ENCODE assay signal across 1 cellular context in the genomic region with DNA sequence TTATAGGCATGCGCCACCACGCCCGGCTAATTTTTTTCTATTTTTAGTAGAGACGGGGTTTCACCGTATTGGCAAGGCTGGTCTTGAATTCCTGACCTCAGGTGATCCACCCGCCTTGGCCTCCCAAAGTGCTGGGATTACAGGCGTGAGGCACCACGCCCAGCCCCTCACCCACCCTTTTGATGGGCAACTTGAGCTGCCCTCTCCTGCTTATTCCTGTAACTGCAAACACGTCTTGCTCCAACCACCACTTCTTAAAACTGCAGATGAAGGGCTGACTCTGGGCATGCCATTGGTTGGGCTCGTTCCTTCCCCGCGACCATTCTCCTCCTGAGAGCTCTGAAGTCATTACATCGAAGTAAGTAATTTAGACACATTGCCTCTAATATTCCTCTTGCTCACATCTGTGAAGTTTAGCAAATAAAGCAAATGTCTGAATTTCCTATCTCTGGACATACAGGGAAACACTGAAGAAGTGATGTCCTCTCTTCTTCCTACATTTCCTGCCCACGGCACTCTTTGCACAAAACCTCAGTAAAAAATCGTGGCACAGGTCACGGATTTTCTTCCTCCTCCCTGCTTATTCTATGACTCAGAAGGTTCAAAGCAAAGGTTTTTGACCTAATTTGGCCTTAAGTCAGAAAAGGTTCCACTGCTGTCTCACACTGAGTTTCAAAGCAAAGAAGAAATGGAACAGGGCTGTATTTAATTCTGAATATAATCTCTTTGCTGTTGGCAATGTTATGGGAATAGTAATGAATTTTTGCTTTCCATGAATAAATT.
TF ChIP-seq lines count a peak whose summit lies in the region.

No MANE protein-coding gene starts in this region.

TF ChIP-seq in K562, 482 proteins besides CTCF, POLR2A, EP300 and RAD21 (continued from another document):
- TF ChIP-seq, protein P1, sequence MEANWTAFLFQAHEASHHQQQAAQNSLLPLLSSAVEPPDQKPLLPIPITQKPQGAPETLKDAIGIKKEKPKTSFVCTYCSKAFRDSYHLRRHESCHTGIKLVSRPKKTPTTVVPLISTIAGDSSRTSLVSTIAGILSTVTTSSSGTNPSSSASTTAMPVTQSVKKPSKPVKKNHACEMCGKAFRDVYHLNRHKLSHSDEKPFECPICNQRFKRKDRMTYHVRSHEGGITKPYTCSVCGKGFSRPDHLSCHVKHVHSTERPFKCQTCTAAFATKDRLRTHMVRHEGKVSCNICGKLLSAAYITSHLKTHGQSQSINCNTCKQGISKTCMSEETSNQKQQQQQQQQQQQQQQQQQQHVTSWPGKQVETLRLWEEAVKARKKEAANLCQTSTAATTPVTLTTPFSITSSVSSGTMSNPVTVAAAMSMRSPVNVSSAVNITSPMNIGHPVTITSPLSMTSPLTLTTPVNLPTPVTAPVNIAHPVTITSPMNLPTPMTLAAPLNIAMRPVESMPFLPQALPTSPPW (CRISPR knock-in tag; IDR thresholded peaks at IDR 0.05): no peak
- no peak for TF ChIP-seq XRCC3 (IDR thresholded peaks at IDR 0.05)
